Comparison of ENCODE assay signal across 8 cellular contexts in genomic region chr15:74635228-74635627, GRCh38. TPM values are rescaled to one million over a fixed set of nuclear protein-coding genes. Genes with fewer than 3 reads are reported as not detected.
DNase-seq lines count a peak whose midpoint lies in the region; ATAC-seq and TF ChIP-seq lines count a peak whose summit lies in the region.

No MANE protein-coding gene starts in this region.

- no peaks in the 10 kb centered on the region for H3K27me3 Mint-ChIP-seq in activated CD8-positive, alpha-beta T cell treated with anti-CD3 and anti-CD28 coated beads for 36 hours

- intact Hi-C loops in activated CD8-positive, alpha-beta T cell treated with anti-CD3 and anti-CD28 coated beads for 36 hours (cut with micrococcal nuclease) = loop anchor here (1.0 kb wide), 1 partner anchor 134 kb away; no protein-coding TSS in a partner anchor
- intact Hi-C loops in mucosa of descending colon (cut with DNase I, micrococcal nuclease) = loop anchor here (2.0 kb wide), 1 partner anchor 134 kb away; no protein-coding TSS in a partner anchor

- ATAC-seq in GM19351 (IDR thresholded peaks at IDR 0.05; ENCODE audit: unreplicated experiment) (peak; percentile 53), mucosa of descending colon (peak; percentile 87), HG03378 (IDR thresholded peaks at IDR 0.05; ENCODE audit: unreplicated experiment) (no peak)
- ATAC-seq in activated CD8-positive, alpha-beta T cell treated with anti-CD3 and anti-CD28 coated beads for 36 hours = peak; percentile 94

- no peaks in the 10 kb centered on the region for H3K9me3 Mint-ChIP-seq in activated CD8-positive, alpha-beta T cell treated with anti-CD3 and anti-CD28 coated beads for 36 hours

- peak; percentile 95 for TF ChIP-seq CTCF in BE2C (IDR thresholded peaks at IDR 0.05; ENCODE audit: low read depth, low read length)
- peak; percentile 89 for TF ChIP-seq CTCF in activated CD8-positive, alpha-beta T cell treated with anti-CD3 and anti-CD28 coated beads for 36 hours (IDR thresholded peaks at IDR 0.05)
- TF ChIP-seq CTCF in mucosa of descending colon (IDR thresholded peaks at IDR 0.05) = peak; percentile 70

- no peaks in the 10 kb centered on the region for H3K4me1 Mint-ChIP-seq in activated CD8-positive, alpha-beta T cell treated with anti-CD3 and anti-CD28 coated beads for 36 hours (ENCODE audit: low read depth)

- no peaks in the 10 kb centered on the region for H3K27me3 ChIP-seq in BE2C

- H3K36me3 Mint-ChIP-seq in activated CD8-positive, alpha-beta T cell treated with anti-CD3 and anti-CD28 coated beads for 36 hours (ENCODE audit: low read depth) = peaks cover 30% of the 10 kb centered on the region

- peak overlapping the region; percentile 39 for H3K27ac Mint-ChIP-seq in activated CD8-positive, alpha-beta T cell treated with anti-CD3 and anti-CD28 coated beads for 36 hours

- peak; percentile 73 for DNase-seq in BE2C
- peak; percentile 84 for DNase-seq in NCI-H82 (lab: John Stamatoyannopoulos, UW)
- peak; percentile 84 for DNase-seq in activated CD8-positive, alpha-beta T cell treated with anti-CD3 and anti-CD28 coated beads for 36 hours
- peak; percentile 52 for DNase-seq in effector CD8-positive, alpha-beta T cell (lab: John Stamatoyannopoulos, UW)
- peak in 2 of 3 donors; percentile 79 to 83 for DNase-seq in mucosa of descending colon
- DNase-seq in stimulated activated CD8-positive, alpha-beta memory T cell treated with anti-CD3 and anti-CD28 coated beads, Interleukin-4, amount 100 ng/mL, for 48 hours = peak; percentile 82

- H3K4me3 Mint-ChIP-seq in activated CD8-positive, alpha-beta T cell treated with anti-CD3 and anti-CD28 coated beads for 36 hours = no peak overlapping the region

- H3K9me3 ChIP-seq in BE2C (no peaks in the 10 kb centered on the region), mucosa of descending colon (no peaks in the 10 kb centered on the region)

- no peak overlapping the region for H3K4me3 ChIP-seq in BE2C (ENCODE audit: low read depth, low read length)
- no peak overlapping the region for H3K4me3 ChIP-seq in mucosa of descending colon

- peaks cover 33% of the 10 kb centered on the region for H3K36me3 ChIP-seq in BE2C
- H3K36me3 ChIP-seq in mucosa of descending colon (ENCODE audit: low read depth) = no peaks in the 10 kb centered on the region

- POLR2A ChIA-PET in activated CD8-positive, alpha-beta T cell treated with anti-CD3 and anti-CD28 coated beads for 36 hours (lab: Charles Lee) = interaction anchor here (0.6 to 1.7 kb wide), 5 partner anchors 14 to 137 kb away, joined by 3 to 9 read pairs (median 3); no protein-coding TSS in a partner anchor

- H3K4me1 ChIP-seq in BE2C (no peaks in the 10 kb centered on the region), mucosa of descending colon (ENCODE audit: low read depth) (no peaks in the 10 kb centered on the region)

- CTCF ChIA-PET in activated CD8-positive, alpha-beta T cell treated with anti-CD3 and anti-CD28 coated beads for 36 hours (lab: Charles Lee) = interaction anchor here (0.6 to 14.7 kb wide), 54 partner anchors 8 to 347 kb away, joined by 3 to 576 read pairs (median 5); partner anchors contain the start of genes CLK3, CSK, CYP1A1 and CYP1A2

RNA-seq across cellular contexts. Expression of gene CLK3, which starts 19.6 kb away (rescaled TPM):
- polyA plus RNA-seq in BE2C (2012; ENCODE audit: insufficient read depth, insufficient read length, low read depth) = 127 TPM
- total RNA-seq in activated CD8-positive, alpha-beta T cell treated with anti-CD3 and anti-CD28 coated beads for 36 hours = 100 to 1,000 TPM; 159 to 168 TPM
- total RNA-seq in mucosa of descending colon = 100 to 1,000 TPM in 2 of 3 donors, 10 to 100 TPM in 1; 92.7 to 120 (median 110) TPM
